Comparison of ENCODE assay signal across 1 cellular context in the genomic region with DNA sequence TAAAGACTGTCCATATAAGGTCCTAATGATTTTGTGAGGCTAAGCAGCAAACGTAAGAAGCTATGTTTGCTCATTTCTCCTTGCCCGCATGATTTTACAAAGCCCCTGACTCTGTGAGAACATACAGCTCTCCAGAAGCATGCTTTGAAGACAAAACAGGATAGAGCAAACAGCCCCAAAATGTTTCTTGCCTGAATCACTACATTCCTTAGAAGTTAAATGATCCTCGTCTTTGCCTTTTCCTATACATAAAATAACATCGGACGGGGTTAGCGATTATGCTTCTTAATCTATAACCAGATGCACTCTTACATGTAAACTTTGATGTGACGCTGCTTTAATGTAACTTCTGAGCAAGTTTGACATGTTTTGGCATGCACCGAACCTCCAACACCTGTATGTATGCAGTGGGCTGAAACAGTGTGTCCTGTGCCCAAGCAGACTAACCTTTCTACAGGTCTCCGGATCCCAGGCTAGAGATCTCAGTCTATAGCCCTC.
TF ChIP-seq lines count a peak whose summit lies in the region.

No MANE protein-coding gene starts in this region.

TF ChIP-seq in SK-N-SH, 30 proteins besides CTCF, POLR2A, EP300 and RAD21 (continued from another document):
- TF ChIP-seq, protein P1, sequence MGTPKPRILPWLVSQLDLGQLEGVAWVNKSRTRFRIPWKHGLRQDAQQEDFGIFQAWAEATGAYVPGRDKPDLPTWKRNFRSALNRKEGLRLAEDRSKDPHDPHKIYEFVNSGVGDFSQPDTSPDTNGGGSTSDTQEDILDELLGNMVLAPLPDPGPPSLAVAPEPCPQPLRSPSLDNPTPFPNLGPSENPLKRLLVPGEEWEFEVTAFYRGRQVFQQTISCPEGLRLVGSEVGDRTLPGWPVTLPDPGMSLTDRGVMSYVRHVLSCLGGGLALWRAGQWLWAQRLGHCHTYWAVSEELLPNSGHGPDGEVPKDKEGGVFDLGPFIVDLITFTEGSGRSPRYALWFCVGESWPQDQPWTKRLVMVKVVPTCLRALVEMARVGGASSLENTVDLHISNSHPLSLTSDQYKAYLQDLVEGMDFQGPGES (IDR thresholded peaks at IDR 0.05; ENCODE audit: low read depth, low read length), result no peak
- no peak for TF ChIP-seq MEF2A (IDR thresholded peaks at IDR 0.05; ENCODE audit: borderline replicate concordance, low read depth)
- TF ChIP-seq SMC3 (IDR thresholded peaks at IDR 0.05; ENCODE audit: low read depth, low read length), result no peak
